In genomic region chr22:44330727-44331660, GRCh38 we compare ENCODE assay signal across 3 cellular contexts.
TF ChIP-seq lines count a peak whose summit lies in the region.

No MANE protein-coding gene starts in this region.

TF ChIP-seq in A549, 52 proteins besides CTCF, POLR2A, EP300 and RAD21:
- TF ChIP-seq USF2 (IDR thresholded peaks at IDR 0.05) (no peak), ZC3H11A (IDR thresholded peaks at IDR 0.05) (no peak), JUN (IDR thresholded peaks at IDR 0.05) (no peak), SREBF2 (IDR thresholded peaks at IDR 0.05) (no peak), PHF8 (IDR thresholded peaks at IDR 0.05; ENCODE audit: borderline replicate concordance, low read depth) (no peak)

TF ChIP-seq in H1, 55 proteins besides CTCF, POLR2A, EP300 and RAD21:
- 0 out of 2 replicates have a peak, but pooled peaks have one; percentile 34 for TF ChIP-seq PHF8 (conservative IDR thresholded peaks at IDR 0.05; ENCODE audit: low read depth, low read length)
- peak; percentile 44; the same call in 1 of the 2 replicates for TF ChIP-seq EGR1 (IDR thresholded peaks at IDR 0.05; ENCODE audit: borderline replicate concordance, low read depth, low read length)
- peak; percentile 65; the same call in 1 of the 2 replicates for TF ChIP-seq MAX (IDR thresholded peaks at IDR 0.05)
- TF ChIP-seq SIRT6 (IDR thresholded peaks at IDR 0.05; ENCODE audit: low read length): no peak
- TF ChIP-seq JUN (IDR thresholded peaks at IDR 0.05; ENCODE audit: low read depth, low read length): peak; percentile 54; the same call in 1 of the 2 replicates
- TF ChIP-seq BRCA1 (IDR thresholded peaks at IDR 0.05; ENCODE audit: low read depth, low read length): no peak
- peak; percentile 49 for TF ChIP-seq SUZ12 (IDR thresholded peaks at IDR 0.05; ENCODE audit: low read length)
- peak; percentile 57; the same call in 1 of the 2 replicates for TF ChIP-seq TAF1 (IDR thresholded peaks at IDR 0.05; ENCODE audit: low read depth, low read length)
- peak; percentile 61 for TF ChIP-seq KDM4A (IDR thresholded peaks at IDR 0.05; ENCODE audit: low read depth, low read length, severe bottlenecking)

TF ChIP-seq in neural cell, 6 proteins besides CTCF, POLR2A, EP300 and RAD21:
- TF ChIP-seq POLR2AphosphoS5 (IDR thresholded peaks at IDR 0.05) (peak; percentile 32), SMC3 (conservative IDR thresholded peaks at IDR 0.05; ENCODE audit: poor library complexity) (no peak)
